Comparison of ENCODE assay signal across 9 cellular contexts in the genomic region with DNA sequence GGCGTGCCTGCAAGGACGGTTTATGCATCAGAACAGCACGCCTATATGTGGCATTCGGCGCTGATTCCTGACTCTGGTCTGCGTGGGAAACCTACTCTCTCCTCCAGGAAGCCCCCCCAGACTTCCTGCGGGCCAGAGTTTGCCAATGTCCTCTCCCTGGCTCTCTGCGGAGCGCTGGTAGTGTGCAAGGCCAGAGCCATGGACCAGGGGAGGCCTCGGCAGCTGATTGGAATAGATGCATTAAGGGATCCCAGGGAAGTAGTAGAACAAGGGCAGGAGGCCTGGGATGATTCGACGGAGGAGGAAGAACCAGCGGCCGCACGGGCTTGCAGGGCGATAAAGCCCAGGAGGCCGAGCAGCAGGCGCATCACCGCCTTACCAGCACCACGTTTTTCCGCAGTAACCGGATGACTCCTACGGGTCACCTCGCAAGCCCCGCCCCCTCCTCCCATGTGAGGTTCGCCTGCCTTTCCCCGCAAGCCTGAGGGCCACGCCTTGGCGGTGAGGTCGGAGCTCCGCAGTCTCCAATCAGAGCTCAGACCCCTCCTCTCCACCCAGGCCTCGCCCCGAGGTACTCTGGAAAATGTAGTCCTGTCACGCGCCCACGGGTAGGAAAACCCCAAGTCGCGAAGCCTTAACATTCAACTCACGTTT. TPM values are rescaled to one million over a fixed set of nuclear protein-coding genes. Genes with fewer than 3 reads are reported as not detected.
DNase-seq lines count a peak whose midpoint lies in the region; ATAC-seq and TF ChIP-seq lines count a peak whose summit lies in the region.
"Had no signal": no experiment of that assay in that cellular context is flagged by ENCODE, and none has a peak within 500 bp of the region (broad histone marks: within the 10 kb centered on the region; RNA-seq: fewer than 3 reads in every experiment).

No MANE protein-coding gene starts in this region.

- peaks cover 46% of the 10 kb centered on the region for H3K27me3 Mint-ChIP-seq in activated B cell treated with CpG ODN at 0.5 μM for 24 hours

- H3K9me3 Mint-ChIP-seq in activated B cell treated with CpG ODN at 0.5 μM for 24 hours, result no peaks in the 10 kb centered on the region

- peaks cover 12% of the 10 kb centered on the region for H3K4me1 ChIP-seq in HAP-1
- peaks cover 0 to 4% (median 0%) of the 10 kb centered on the region in 4 donors for H3K4me1 ChIP-seq in right lobe of liver

- no peak overlapping the region for H3K27ac Mint-ChIP-seq in activated B cell treated with CpG ODN at 0.5 μM for 24 hours

- H3K4me3 ChIP-seq in HAP-1, result no peak overlapping the region
- no peak overlapping the region for H3K4me3 ChIP-seq in choroid plexus epithelial cell (ENCODE audit: low read depth, low read length)
- no peak overlapping the region for H3K4me3 ChIP-seq in right lobe of liver

- TF ChIP-seq CTCF in activated B cell treated with CpG ODN at 0.5 μM for 24 hours (IDR thresholded peaks at IDR 0.05), result no peak
- TF ChIP-seq CTCF in choroid plexus epithelial cell (conservative IDR thresholded peaks at IDR 0.05; ENCODE audit: low read depth, low read length), result no peak
- TF ChIP-seq CTCF in right lobe of liver (IDR thresholded peaks at IDR 0.05), result no peak

- peaks cover 2% of the 10 kb centered on the region; the same call in 1 of the 2 replicates for H3K27me3 ChIP-seq in HAP-1 (ENCODE audit: low read depth)
- no peaks in the 10 kb centered on the region for H3K27me3 ChIP-seq in right lobe of liver

- TF ChIP-seq POLR2A in right lobe of liver (IDR thresholded peaks at IDR 0.05), result no peak

- H3K4me1 Mint-ChIP-seq in activated B cell treated with CpG ODN at 0.5 μM for 24 hours, result peaks cover 24% of the 10 kb centered on the region

- intact Hi-C loops in activated B cell treated with CpG ODN at 0.5 μM for 24 hours (cut with micrococcal nuclease), result no loop called here
- intact Hi-C loops in right lobe of liver (cut with DNase I), result no loop called here

- H3K9me3 ChIP-seq in HAP-1, result no peaks in the 10 kb centered on the region
- no peaks in the 10 kb centered on the region for H3K9me3 ChIP-seq in right lobe of liver

- no peaks in the 10 kb centered on the region for H3K36me3 ChIP-seq in HAP-1 (replicated peaks)
- no peaks in the 10 kb centered on the region for H3K36me3 ChIP-seq in right lobe of liver

- POLR2A ChIA-PET in activated B cell treated with CpG ODN at 0.5 μM for 24 hours (lab: Charles Lee), result no interaction called here

- DNase-seq in HAP-1 (ENCODE audit: low spot score in 2 of 2) (peak; percentile 87 to 98), activated B cell treated with CpG ODN at 0.5 μM for 24 hours (no peak), choroid plexus epithelial cell (ENCODE audit: low read depth) (peak; percentile 56), right lobe of liver (peak; percentile 57 to 76 (median 68)), AG08396 (ENCODE audit: low spot score) (no peak), GM19240 (ENCODE audit: insufficient read length, low spot score) (no peak)
- DNase-seq in stimulated activated CD8-positive, alpha-beta memory T cell treated with anti-CD3 and anti-CD28 coated beads, Interleukin-15, amount 100 ng/mL, for 48 hours (ENCODE audit: low read depth in 2 of 2), result peak; percentile 86 to 88

- in situ Hi-C loops in HAP-1 (cut with MboI; ENCODE audit: low sequenced_read_pairs), result no loop called here

- H3K36me3 Mint-ChIP-seq in activated B cell treated with CpG ODN at 0.5 μM for 24 hours (ENCODE audit: low read depth), result no peaks in the 10 kb centered on the region

- CTCF ChIA-PET in activated B cell treated with CpG ODN at 0.5 μM for 24 hours (lab: Charles Lee), result no interaction called here

- peak; percentile 9 for ATAC-seq in activated B cell treated with CpG ODN at 0.5 μM for 24 hours (ENCODE audit: low read depth)
- peak in 2 of 4 donors; percentile 40 to 46 for ATAC-seq in right lobe of liver
- ATAC-seq in HG03108 (IDR thresholded peaks at IDR 0.05; ENCODE audit: unreplicated experiment), result no peak

- H3K4me3 Mint-ChIP-seq in activated B cell treated with CpG ODN at 0.5 μM for 24 hours, result no peak overlapping the region

- H3K27ac ChIP-seq in right lobe of liver, result no peak overlapping the region

- 6% methylated on average over 12 of the region's 39 CpGs for WGBS in right lobe of liver (ENCODE audit: insufficient coverage, low coverage, low lambda C conversion rate, missing lambda C conversion rate)

RNA-seq across cellular contexts. Expression of gene CLEC11A, which starts 5.0 kb away (rescaled TPM):
- total RNA-seq in activated B cell treated with CpG ODN at 0.5 μM for 24 hours, result 0.24 and 0.38 TPM in 2 replicates
- total RNA-seq in right lobe of liver, result 1 to 10 TPM; 1.7 to 9.9 (median 5.0) TPM

RNA-seq across cellular contexts. Expression of gene SHANK1, which starts 8.6 kb away (rescaled TPM):
- total RNA-seq in activated B cell treated with CpG ODN at 0.5 μM for 24 hours (not detected in 2 replicates), right lobe of liver (under 1 TPM in 4 of 6 experiments, not detected in 2; 0.07 to 0.62 (median 0.25) TPM)

RNA-seq across cellular contexts. Expression of gene GPR32, which starts 42.1 kb away (rescaled TPM):
- total RNA-seq in activated B cell treated with CpG ODN at 0.5 μM for 24 hours, result not detected in 2 replicates
- total RNA-seq in right lobe of liver, result not detected
- total RNA-seq: LHCN-M2 had no signal

Comparison
In these comparisons a context has a peak if more than half of its experiments do, and no peak if none do; other contexts are left out.
1. DNase-seq: peak in HAP-1 (2 of 2), choroid plexus epithelial cell (single experiment), right lobe of liver (3 of 3) and stimulated activated CD8-positive, alpha-beta memory T cell treated with anti-CD3 and anti-CD28 coated beads, Interleukin-15, amount 100 ng/mL, for 48 hours (2 of 2); none in activated B cell treated with CpG ODN at 0.5 μM for 24 hours (single experiment), AG08396 (single experiment) and GM19240 (single experiment).